Comparison of ENCODE assay signal across 8 cellular contexts in the genomic region with DNA sequence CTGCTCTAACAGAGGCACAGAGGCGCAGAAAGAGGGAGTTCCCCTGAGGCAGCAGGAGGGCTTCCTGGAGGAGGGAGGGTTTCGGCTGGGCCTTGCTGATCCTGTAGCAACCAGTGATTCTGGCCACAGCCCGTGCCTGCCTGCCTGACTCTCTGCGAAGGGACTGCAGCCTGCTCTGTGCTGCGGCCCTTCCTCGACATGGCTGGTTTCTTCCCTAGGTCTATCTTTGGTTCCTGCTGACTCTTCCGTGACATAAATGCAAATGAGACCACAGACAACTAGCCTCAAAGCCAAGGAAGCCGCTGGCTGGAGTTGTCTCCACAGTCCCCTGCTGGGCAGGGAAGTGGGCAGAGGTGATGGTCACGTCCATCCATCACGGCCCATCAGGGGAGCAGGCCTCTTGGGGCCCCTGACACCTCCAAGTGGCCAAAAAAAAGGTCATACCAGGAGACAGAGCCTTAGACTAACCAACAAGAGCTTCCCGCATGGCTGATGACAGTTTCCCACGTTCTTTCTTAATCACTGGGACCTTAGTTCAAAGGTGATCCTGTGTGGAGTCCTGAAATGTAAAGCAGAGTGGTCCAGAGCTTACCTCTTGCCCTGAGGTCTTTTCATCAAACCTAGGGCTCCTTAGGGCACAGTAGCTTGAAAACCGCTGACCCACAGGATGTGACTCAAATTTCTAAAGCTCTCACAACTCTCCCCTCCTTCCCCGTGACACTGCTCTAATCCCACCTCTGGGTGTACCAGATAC. TPM values are rescaled to one million over a fixed set of nuclear protein-coding genes. Genes with fewer than 3 reads are reported as not detected.
DNase-seq lines count a peak whose midpoint lies in the region; ATAC-seq and TF ChIP-seq lines count a peak whose summit lies in the region.

No MANE protein-coding gene starts in this region.

- no peak overlapping the region for H3K4me3 Mint-ChIP-seq in activated CD8-positive, alpha-beta T cell treated with anti-CD3 and anti-CD28 coated beads, Interleukin-2, amount 10 ng/mL, durations not matched to agents 7 days and 5 days
- H3K4me3 Mint-ChIP-seq in type B pancreatic cell, result no peak overlapping the region

- TF ChIP-seq CTCF in GM20000 (IDR thresholded peaks at IDR 0.05; ENCODE audit: extremely low read depth, missing control alignments) (no peak), type B pancreatic cell (conservative IDR thresholded peaks at IDR 0.05) (no peak)

- no peaks in the 10 kb centered on the region for H3K36me3 Mint-ChIP-seq in activated CD8-positive, alpha-beta T cell treated with anti-CD3 and anti-CD28 coated beads, Interleukin-2, amount 10 ng/mL, durations not matched to agents 7 days and 5 days (ENCODE audit: low read depth)
- no peaks in the 10 kb centered on the region for H3K36me3 Mint-ChIP-seq in type B pancreatic cell

- peaks cover 20% of the 10 kb centered on the region for H3K4me1 Mint-ChIP-seq in activated CD8-positive, alpha-beta T cell treated with anti-CD3 and anti-CD28 coated beads, Interleukin-2, amount 10 ng/mL, durations not matched to agents 7 days and 5 days (ENCODE audit: low read depth)
- H3K4me1 Mint-ChIP-seq in type B pancreatic cell (ENCODE audit: unreplicated experiment), result peaks cover 42% of the 10 kb centered on the region

- peak; percentile 87 for ATAC-seq in HG03469 (IDR thresholded peaks at IDR 0.05; ENCODE audit: unreplicated experiment)
- ATAC-seq in activated CD8-positive, alpha-beta T cell treated with anti-CD3 and anti-CD28 coated beads, Interleukin-2, amount 10 ng/mL, durations not matched to agents 7 days and 5 days, result peak; percentile 61

- H3K9me3 Mint-ChIP-seq in activated CD8-positive, alpha-beta T cell treated with anti-CD3 and anti-CD28 coated beads, Interleukin-2, amount 10 ng/mL, durations not matched to agents 7 days and 5 days (ENCODE audit: insufficient read depth), result no peaks in the 10 kb centered on the region
- H3K9me3 Mint-ChIP-seq in type B pancreatic cell, result no peaks in the 10 kb centered on the region

- H3K27me3 Mint-ChIP-seq in activated CD8-positive, alpha-beta T cell treated with anti-CD3 and anti-CD28 coated beads, Interleukin-2, amount 10 ng/mL, durations not matched to agents 7 days and 5 days (ENCODE audit: low read depth), result no peaks in the 10 kb centered on the region
- H3K27me3 Mint-ChIP-seq in type B pancreatic cell, result no peaks in the 10 kb centered on the region

- peak overlapping the region; percentile 77 for H3K27ac Mint-ChIP-seq in activated CD8-positive, alpha-beta T cell treated with anti-CD3 and anti-CD28 coated beads, Interleukin-2, amount 10 ng/mL, durations not matched to agents 7 days and 5 days
- H3K27ac Mint-ChIP-seq in type B pancreatic cell, result peak overlapping the region; percentile 7

- H3K36me3 ChIP-seq in MG63, result no peaks in the 10 kb centered on the region

- H3K4me3 ChIP-seq in MG63, result no peak overlapping the region

- POLR2A ChIA-PET in activated CD8-positive, alpha-beta T cell treated with anti-CD3 and anti-CD28 coated beads, Interleukin-2, amount 10 ng/mL, durations not matched to agents 7 days and 5 days (lab: Charles Lee), result interaction anchor here (0.6 kb wide), 1 partner anchor 153 kb away, joined by 3 read pairs; no protein-coding TSS in a partner anchor

- H3K9me3 ChIP-seq in MG63, result no peaks in the 10 kb centered on the region

- CTCF ChIA-PET in activated CD8-positive, alpha-beta T cell treated with anti-CD3 and anti-CD28 coated beads, Interleukin-2, amount 10 ng/mL, durations not matched to agents 7 days and 5 days (lab: Charles Lee), result interaction anchor here (1.1 to 2.9 kb wide), 5 partner anchors 45 to 149 kb away, joined by 3 to 12 read pairs (median 5); a partner anchor contains a TSS

- DNase-seq in ELR (ENCODE audit: low read depth) (peak; percentile 94), GM20000 (ENCODE audit: low spot score) (peak; percentile 71), islet precursor cell (peak; percentile 81), type B pancreatic cell (ENCODE audit: extremely low spot score, unreplicated experiment) (no peak), NCI-H2107 (lab: John Stamatoyannopoulos, UW) (no peak), MG63 (no peak)
- DNase-seq in activated CD8-positive, alpha-beta T cell treated with anti-CD3 and anti-CD28 coated beads, Interleukin-2, amount 10 ng/mL, durations not matched to agents 7 days and 5 days, result peak; percentile 45

- no peaks in the 10 kb centered on the region for H3K27me3 ChIP-seq in MG63

RNA-seq across cellular contexts. Expression of a gene that starts 55.3 kb away (rescaled TPM):
- 10 to 100 TPM; 10.5 to 11.2 TPM for total RNA-seq in activated CD8-positive, alpha-beta T cell treated with anti-CD3 and anti-CD28 coated beads, Interleukin-2, amount 10 ng/mL, durations not matched to agents 7 days and 5 days
- 22.1 and 24.3 TPM in 2 replicates for total RNA-seq in type B pancreatic cell (ENCODE audit: low replicate concordance)
- total RNA-seq in MG63 (2014; rRNA removed; shearing (Covaris generic); ENCODE audit: low replicate concordance), result 10.9 and 28.0 TPM in 2 replicates

Comparison
In these comparisons a context has a peak if more than half of its experiments do, and no peak if none do; other contexts are left out.
1. DNase-seq: peak in ELR (single experiment), GM20000 (single experiment), activated CD8-positive, alpha-beta T cell treated with anti-CD3 and anti-CD28 coated beads, Interleukin-2, amount 10 ng/mL, durations not matched to agents 7 days and 5 days (single experiment) and islet precursor cell (single experiment); none in type B pancreatic cell (single experiment), NCI-H2107 (single experiment) and MG63 (single experiment).